In the genomic region with DNA sequence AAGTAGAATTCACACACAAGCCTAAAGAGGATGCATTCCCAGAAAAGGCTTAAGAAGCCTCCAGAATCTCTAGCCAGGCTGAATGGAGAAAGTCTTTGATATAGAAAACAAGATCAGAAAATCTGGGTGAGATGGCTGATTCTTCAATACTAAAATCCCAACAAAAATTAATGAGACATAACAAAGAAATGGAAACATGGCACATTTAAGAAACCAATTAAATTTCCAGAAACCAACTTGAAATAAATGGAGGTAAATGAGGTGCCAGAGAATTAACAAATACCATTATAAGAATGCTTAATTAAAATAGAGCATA, we compare ENCODE assay signal across 11 cellular contexts. TPM values are rescaled to one million over a fixed set of nuclear protein-coding genes. Genes with fewer than 3 reads are reported as not detected.
DNase-seq lines count a peak whose midpoint lies in the region; ATAC-seq and TF ChIP-seq lines count a peak whose summit lies in the region.
"Had no signal": no experiment of that assay in that cellular context is flagged by ENCODE, and none has a peak within 500 bp of the region (broad histone marks: within the 10 kb centered on the region; RNA-seq: fewer than 3 reads in every experiment).

No MANE protein-coding gene starts in this region.

- H3K4me2 ChIP-seq in SK-N-SH (no peak overlapping the region), osteoblast (ENCODE audit: insufficient read depth, low read length) (no peak overlapping the region), MM.1S (ENCODE audit: low read depth, low read length) (no peak overlapping the region)

- no peak for TF ChIP-seq RAD21 in SK-N-SH (IDR thresholded peaks at IDR 0.05; ENCODE audit: low read length)

- no peaks in the 10 kb centered on the region for H3K79me2 ChIP-seq in SK-N-SH (ENCODE audit: insufficient read depth)
- no peaks in the 10 kb centered on the region for H3K79me2 ChIP-seq in osteoblast (ENCODE audit: insufficient read depth, low read length)
- H3K79me2 ChIP-seq in MM.1S (ENCODE audit: low read length) = no peaks in the 10 kb centered on the region

- H3F3A ChIP-seq in SK-N-SH (replicated peaks; ENCODE audit: insufficient read depth) = no peaks in the 10 kb centered on the region
- H3F3A ChIP-seq in MM.1S (ENCODE audit: insufficient read depth, low read length) = no peaks in the 10 kb centered on the region

- H3K27me3 ChIP-seq in SK-N-SH (ENCODE audit: insufficient read depth) (peaks cover 20% of the 10 kb centered on the region; the same call in 1 of the 2 replicates), HL-60 (ENCODE audit: insufficient read depth, poor library complexity, severe bottlenecking) (no peaks in the 10 kb centered on the region), RWPE2 (ENCODE audit: insufficient read depth, poor library complexity, severe bottlenecking) (no peaks in the 10 kb centered on the region), osteoblast (ENCODE audit: insufficient read depth, low read length) (peaks cover 32% of the 10 kb centered on the region), MM.1S (replicated peaks; ENCODE audit: insufficient read depth, low read length) (no peaks in the 10 kb centered on the region)
- H3K27me3 ChIP-seq: BLaER1 treated with 17β-estradiol and CSF1 and Interleukin-3, amounts not matched to agents 10 nM and 100 nM; SJSA1 had no signal

- DNase-seq in SK-N-SH (no peak), HL-60 (ENCODE audit: low read depth in 1 of 2, low spot score in 1 of 2) (no peak), RWPE2 (ENCODE audit: low spot score) (no peak), osteoblast (ENCODE audit: insufficient read length, low spot score, missing footprints) (no peak), MM.1S (no peak), 8988T (no peak)
- DNase-seq in stimulated activated CD4-positive, alpha-beta T cell treated with anti-CD3 and anti-CD28 coated beads, Interleukin-12 subunit alpha, Interleukin-12 subunit beta, amount 100 ng/mL, for 4 hours = no peak

- H3K36me3 ChIP-seq in SK-N-SH (replicated peaks in 1 of 2; ENCODE audit: control insufficient read depth in 1 of 2, insufficient read depth in 2 of 2, low read length in 1 of 2) (no peaks in the 10 kb centered on the region), RWPE2 (ENCODE audit: low read depth) (no peaks in the 10 kb centered on the region), osteoblast (ENCODE audit: insufficient read depth, low read length) (no peaks in the 10 kb centered on the region), MM.1S (replicated peaks; ENCODE audit: insufficient read depth, low read length) (no peaks in the 10 kb centered on the region)
- H3K36me3 ChIP-seq: BLaER1 treated with 17β-estradiol and CSF1 and Interleukin-3, amounts not matched to agents 10 nM and 100 nM; SJSA1 had no signal

- CTCF ChIA-PET in SK-N-SH (lab: Yijun Ruan, JAX) = interaction anchor here (0.5 to 2.0 kb wide), 34 partner anchors 10 to 362 kb away, joined by 3 to 16 read pairs (median 4); no protein-coding TSS in a partner anchor

- TF ChIP-seq EP300 in SK-N-SH (IDR thresholded peaks at IDR 0.05; ENCODE audit: borderline replicate concordance in 1 of 2, low read depth in 1 of 2, low read length in 1 of 2) = no peak

- H3K4me3 ChIP-seq in SK-N-SH (ENCODE audit: low read depth in 2 of 2, low read length in 1 of 2) (no peak overlapping the region), HL-60 (replicated peaks; ENCODE audit: insufficient read depth, low read length) (0 out of 2 replicates have a peak overlapping the region, but pooled peaks have one; percentile 12), RWPE2 (ENCODE audit: severe bottlenecking) (no peak overlapping the region), osteoblast (ENCODE audit: insufficient read depth, low read length) (no peak overlapping the region), MM.1S (ENCODE audit: low read length) (no peak overlapping the region)
- H3K4me3 ChIP-seq: BLaER1 treated with 17β-estradiol and CSF1 and Interleukin-3, amounts not matched to agents 10 nM and 100 nM; SJSA1 had no signal

- H3K27ac ChIP-seq in SK-N-SH (ENCODE audit: low read depth in 2 of 2, low read length in 1 of 2) = no peak overlapping the region
- no peak overlapping the region for H3K27ac ChIP-seq in HL-60 (replicated peaks)
- H3K27ac ChIP-seq in RWPE2 (ENCODE audit: poor library complexity, severe bottlenecking) = no peak overlapping the region
- no peak overlapping the region for H3K27ac ChIP-seq in osteoblast (ENCODE audit: low read depth, low read length)
- no peak overlapping the region for H3K27ac ChIP-seq in MM.1S (ENCODE audit: low read length)
- H3K27ac ChIP-seq: BLaER1 treated with 17β-estradiol and CSF1 and Interleukin-3, amounts not matched to agents 10 nM and 100 nM; SJSA1 had no signal

- H3K9ac ChIP-seq in SK-N-SH (no peak overlapping the region), MM.1S (ENCODE audit: low read length) (no peak overlapping the region)
- H3K9ac ChIP-seq: BLaER1 treated with 17β-estradiol and CSF1 and Interleukin-3, amounts not matched to agents 10 nM and 100 nM had no signal

- H4K20me1 ChIP-seq in SK-N-SH (ENCODE audit: insufficient read depth) (no peaks in the 10 kb centered on the region), osteoblast (ENCODE audit: insufficient read depth, low read length) (no peaks in the 10 kb centered on the region), MM.1S (ENCODE audit: insufficient read depth, low read length) (no peaks in the 10 kb centered on the region)
- H4K20me1 ChIP-seq: BLaER1 treated with 17β-estradiol and CSF1 and Interleukin-3, amounts not matched to agents 10 nM and 100 nM had no signal

- POLR2A ChIA-PET in SK-N-SH (lab: Yijun Ruan, JAX) = no interaction called here

- peak; percentile 6 for TF ChIP-seq CTCF in SK-N-SH (IDR thresholded peaks at IDR 0.05)
- no peak for TF ChIP-seq CTCF in HL-60 (IDR thresholded peaks at IDR 0.05; ENCODE audit: insufficient read depth, low read length)
- peak; percentile 74 for TF ChIP-seq CTCF in RWPE2 (IDR thresholded peaks at IDR 0.05; ENCODE audit: poor library complexity, severe bottlenecking)
- peak; percentile 12 for TF ChIP-seq CTCF in osteoblast (IDR thresholded peaks at IDR 0.05; ENCODE audit: extremely low read depth, low read depth, low read length)
- no peak for TF ChIP-seq CTCF in MM.1S (IDR thresholded peaks at IDR 0.05; ENCODE audit: low read length)

- H3K4me1 ChIP-seq in SK-N-SH (ENCODE audit: control insufficient read depth in 1 of 2, insufficient read depth in 2 of 2, low read depth in 1 of 2, low read length in 1 of 2) (no peaks in the 10 kb centered on the region), RWPE2 (ENCODE audit: insufficient read depth, poor library complexity, severe bottlenecking) (no peaks in the 10 kb centered on the region), osteoblast (ENCODE audit: insufficient read depth, low read length) (no peaks in the 10 kb centered on the region), MM.1S (ENCODE audit: low read length) (no peaks in the 10 kb centered on the region)
- H3K4me1 ChIP-seq: SJSA1 had no signal

- H3K9me3 ChIP-seq in SK-N-SH (no peaks in the 10 kb centered on the region), RWPE2 (ENCODE audit: severe bottlenecking) (no peaks in the 10 kb centered on the region), osteoblast (ENCODE audit: low read depth, low read length) (no peaks in the 10 kb centered on the region), MM.1S (replicated peaks; ENCODE audit: insufficient read depth, low read length) (no peaks in the 10 kb centered on the region)
- H3K9me3 ChIP-seq: SJSA1 had no signal

- ATAC-seq in SK-N-SH treated with all-trans-retinoic acid at 6 μM for 48 hours (no peak), RWPE2 (ENCODE audit: low read depth) (no peak)

- H3K9me2 ChIP-seq in SK-N-SH = no peaks in the 10 kb centered on the region
- no peaks in the 10 kb centered on the region for H3K9me2 ChIP-seq in MM.1S (replicated peaks; ENCODE audit: insufficient read depth, low read length)

- H2AFZ ChIP-seq in SK-N-SH (ENCODE audit: low read depth) (no peak overlapping the region), osteoblast (ENCODE audit: low read length) (no peak overlapping the region), MM.1S (ENCODE audit: low read length) (no peak overlapping the region)

TF ChIP-seq in SK-N-SH, 30 proteins besides CTCF, POLR2A, EP300 and RAD21:
- TF ChIP-seq GABPA (IDR thresholded peaks at IDR 0.05; ENCODE audit: low read depth) (no peak), NFIC (IDR thresholded peaks at IDR 0.05; ENCODE audit: borderline replicate concordance) (no peak), TEAD4 (IDR thresholded peaks at IDR 0.05; ENCODE audit: borderline replicate concordance, insufficient read depth) (no peak), ELF1 (IDR thresholded peaks at IDR 0.05) (no peak), PBX3 (IDR thresholded peaks at IDR 0.05) (no peak)

TF ChIP-seq in SK-N-SH treated with all-trans-retinoic acid at 6 μM for 48 hours, 23 proteins besides CTCF, POLR2A, EP300 and RAD21 (continues in another document):
- no peak for TF ChIP-seq CSDC2 (CRISPR knock-in tag; IDR thresholded peaks at IDR 0.05)
- TF ChIP-seq, protein P1, sequence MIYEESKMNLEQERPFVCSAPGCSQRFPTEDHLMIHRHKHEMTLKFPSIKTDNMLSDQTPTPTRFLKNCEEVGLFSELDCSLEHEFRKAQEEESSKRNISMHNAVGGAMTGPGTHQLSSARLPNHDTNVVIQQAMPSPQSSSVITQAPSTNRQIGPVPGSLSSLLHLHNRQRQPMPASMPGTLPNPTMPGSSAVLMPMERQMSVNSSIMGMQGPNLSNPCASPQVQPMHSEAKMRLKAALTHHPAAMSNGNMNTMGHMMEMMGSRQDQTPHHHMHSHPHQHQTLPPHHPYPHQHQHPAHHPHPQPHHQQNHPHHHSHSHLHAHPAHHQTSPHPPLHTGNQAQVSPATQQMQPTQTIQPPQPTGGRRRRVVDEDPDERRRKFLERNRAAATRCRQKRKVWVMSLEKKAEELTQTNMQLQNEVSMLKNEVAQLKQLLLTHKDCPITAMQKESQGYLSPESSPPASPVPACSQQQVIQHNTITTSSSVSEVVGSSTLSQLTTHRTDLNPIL (CRISPR knock-in tag; IDR thresholded peaks at IDR 0.05; ENCODE audit: low read depth) = no peak
- TF ChIP-seq PPARA (CRISPR knock-in tag; IDR thresholded peaks at IDR 0.05; ENCODE audit: borderline replicate concordance) = no peak

RNA-seq across cellular contexts. Expression of gene CPSF6, which starts 51.9 kb away (rescaled TPM):
- 46.2 and 84.1 TPM in 2 replicates for polyA plus RNA-seq in SK-N-SH (2012; rRNA removed)
- 55.8 and 63.7 TPM in 2 replicates for polyA plus RNA-seq in SK-N-SH (2012; cell fraction: cytosol; rRNA removed)
- polyA plus RNA-seq in SK-N-SH (2012; cell fraction: nucleus; rRNA removed) = 66.1 and 96.6 TPM in 2 replicates
- 23.9 and 24.5 TPM in 2 replicates for total RNA-seq in osteoblast

RNA-seq across cellular contexts. Expression of gene LYZ, which starts 56.9 kb away (rescaled TPM):
- polyA plus RNA-seq in SK-N-SH (2012; rRNA removed) = not detected in 2 replicates
- polyA plus RNA-seq in SK-N-SH (2012; cell fraction: cytosol; rRNA removed) = 0.01 and 0.03 TPM in 2 replicates
- 0.05 TPM in 1 of 2 replicates, not detected in the other for polyA plus RNA-seq in SK-N-SH (2012; cell fraction: nucleus; rRNA removed)
- total RNA-seq in osteoblast = 1.8 and 8.3 TPM in 2 replicates
- total RNA-seq: Daoy, SJSA1 had no signal

Comparison
In these comparisons a context has a peak if more than half of its experiments do, and no peak if none do; other contexts are left out.
1. CTCF ChIP-seq: peak in SK-N-SH (single experiment), RWPE2 (single experiment) and osteoblast (single experiment); none in HL-60 (single experiment) and MM.1S (single experiment).